15 cellular contexts compared by ENCODE assay signal in the genomic region with DNA sequence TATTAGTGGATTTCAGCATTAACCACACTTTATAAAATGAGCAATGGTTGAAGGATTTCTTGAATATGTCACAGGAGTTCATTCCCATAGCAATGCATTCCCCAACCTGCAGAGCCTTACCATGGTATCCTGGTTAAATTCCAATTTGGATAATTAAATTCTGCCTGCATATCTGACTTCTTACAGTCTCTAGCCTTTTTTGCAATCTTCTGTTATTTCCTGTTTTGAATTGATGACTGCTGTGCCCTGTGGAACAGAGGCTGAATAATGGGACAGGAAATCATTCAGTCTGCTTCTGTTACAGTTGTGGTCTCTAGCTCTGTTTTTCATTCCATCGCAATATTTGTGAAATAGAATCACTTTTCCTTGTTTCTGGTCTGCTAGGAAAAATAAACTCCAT.
A peak's percentile ranks its signal among the peaks of the same experiment; 100 is the strongest.
DNase-seq lines count a peak whose midpoint lies in the region; ATAC-seq and TF ChIP-seq lines count a peak whose summit lies in the region.
"Had no signal": no experiment of that assay in that cellular context is flagged by ENCODE, and none has a peak within 500 bp of the region (broad histone marks: within the 10 kb centered on the region; RNA-seq: fewer than 3 reads in every experiment).

No MANE protein-coding gene starts in this region.

- H3K4me2 ChIP-seq in neuronal stem cell (ENCODE audit: insufficient read depth, low read length, poor library complexity, severe bottlenecking): no peak overlapping the region

- TF ChIP-seq CTCF in right atrium auricular region (IDR thresholded peaks at IDR 0.05): no peak

- no peak overlapping the region for H2BK15ac ChIP-seq in neuronal stem cell (ENCODE audit: low read length)

- H3K4me1 ChIP-seq in neuronal stem cell (ENCODE audit: control insufficient read depth in 2 of 2, insufficient read depth in 1 of 2, low read depth in 1 of 2, low read length in 2 of 2) (no peaks in the 10 kb centered on the region), right atrium auricular region (no peaks in the 10 kb centered on the region)

- H3K4ac ChIP-seq in neuronal stem cell (ENCODE audit: low read length): no peak overlapping the region

- no peak overlapping the region for H3K4me3 ChIP-seq in neuronal stem cell (ENCODE audit: low read length in 2 of 2)
- no peak overlapping the region for H3K4me3 ChIP-seq in right atrium auricular region

- H2AFZ ChIP-seq in neuronal stem cell (ENCODE audit: low read length): peak overlapping the region; percentile 47

- no peak overlapping the region for H3K9ac ChIP-seq in neuronal stem cell (ENCODE audit: low read depth, low read length, poor library complexity)

- H3K14ac ChIP-seq in neuronal stem cell (ENCODE audit: low read length): no peak overlapping the region

- H2BK120ac ChIP-seq in neuronal stem cell (ENCODE audit: low read depth, low read length): no peak overlapping the region

- no peaks in the 10 kb centered on the region for H3K27me3 ChIP-seq in neuronal stem cell (ENCODE audit: control insufficient read depth in 3 of 3, insufficient read depth in 3 of 3, low read depth in 1 of 3, low read length in 3 of 3)
- H3K27me3 ChIP-seq in right atrium auricular region: no peaks in the 10 kb centered on the region

- no peak overlapping the region for H2BK12ac ChIP-seq in neuronal stem cell (ENCODE audit: low read length)

- no peak overlapping the region for H4K91ac ChIP-seq in neuronal stem cell (ENCODE audit: low read depth, low read length, poor library complexity)

- H3K36me3 ChIP-seq in neuronal stem cell (replicated peaks in 1 of 2; ENCODE audit: control insufficient read depth in 2 of 2, insufficient read depth in 2 of 2, low read length in 2 of 2) (no peaks in the 10 kb centered on the region), right atrium auricular region (no peaks in the 10 kb centered on the region)

- H2AK5ac ChIP-seq in neuronal stem cell (ENCODE audit: low read depth, low read length): no peak overlapping the region

- H4K8ac ChIP-seq in neuronal stem cell (ENCODE audit: low read depth, low read length): no peak overlapping the region

- DNase-seq in Daoy (ENCODE audit: low read depth): peak; percentile 59
- DNase-seq in OCI-M1 (lab: John Stamatoyannopoulos, UW): peak; percentile 29
- DNase-seq in dedifferentiated amniotic fluid mesenchymal stem cell (ENCODE audit: extremely low spot score): peak; percentile 78
- no peak for DNase-seq in neuronal stem cell (ENCODE audit: low spot score)
- no peak for DNase-seq in nucleus accumbens (lab: John Stamatoyannopoulos, UW)
- no peak for DNase-seq in right atrium auricular region (ENCODE audit: low spot score)
- no peak for DNase-seq in hepatic stellate cell (ENCODE audit: low spot score)
- no peak for DNase-seq in stimulated activated naive CD8-positive, alpha-beta T cell treated with anti-CD3 and anti-CD28 coated beads, Interleukin-15, Interleukin-2, amounts not matched to agents 100 U/mL and 50 U/mL, for 24 hours
- DNase-seq: activated CD4-positive, alpha-beta T cell treated with anti-CD3 and anti-CD28 coated beads for 1 hour; activated naive CD8-positive, alpha-beta T cell treated with anti-CD3 and anti-CD28 coated beads, Interleukin-2, amount 10 ng/mL, durations not matched to agents 7 days and 5 days; activated T-cell treated with anti-CD3 and anti-CD28 coated beads for 4 hours; GOT3; kidney glomerular epithelial cell; NK-92 treated with Interleukin-12 subunit alpha and Interleukin-12 subunit beta, amount 100 ng/mL, for 24 hours; stimulated activated CD4-positive, alpha-beta T cell treated with anti-CD3 and anti-CD28 coated beads, Interleukin-2, amount 100 ng/mL, for 48 hours had no signal

- no peaks in the 10 kb centered on the region for H3K79me1 ChIP-seq in neuronal stem cell (ENCODE audit: low read depth, low read length)

- WGBS in neuronal stem cell (ENCODE audit: extremely low coverage in 2 of 2, insufficient read length in 2 of 2, insufficient replicate concordance in 1 of 2), 2 donors: no CpG with 5 or more reads among the region's 1 CpG

- H2BK5ac ChIP-seq in neuronal stem cell (ENCODE audit: low read length): no peak overlapping the region

- H3K23ac ChIP-seq in neuronal stem cell (ENCODE audit: low read depth, low read length, poor library complexity): no peak overlapping the region

- no peak overlapping the region for H3K18ac ChIP-seq in neuronal stem cell (ENCODE audit: low read length)

- no peak overlapping the region for H3K27ac ChIP-seq in neuronal stem cell (replicated peaks; ENCODE audit: low read length)
- no peak overlapping the region for H3K27ac ChIP-seq in right atrium auricular region

- H3K9me3 ChIP-seq in neuronal stem cell (replicated peaks in 1 of 2; ENCODE audit: control insufficient read depth in 2 of 2, insufficient read depth in 1 of 2, low read depth in 1 of 2, low read length in 2 of 2): no peaks in the 10 kb centered on the region
- no peaks in the 10 kb centered on the region for H3K9me3 ChIP-seq in right atrium auricular region

- no peak for ATAC-seq in stimulated activated naive CD8-positive, alpha-beta T cell treated with anti-CD3 and anti-CD28 coated beads, Interleukin-15, Interleukin-2, amounts not matched to agents 100 U/mL and 50 U/mL, for 24 hours

Comparison
In these comparisons a context has a peak if more than half of its experiments do, and no peak if none do; other contexts are left out.
1. DNase-seq: peak in Daoy (single experiment), OCI-M1 (single experiment) and dedifferentiated amniotic fluid mesenchymal stem cell (single experiment); none in neuronal stem cell (single experiment), nucleus accumbens (0 of 56), right atrium auricular region (single experiment), hepatic stellate cell (single experiment) and stimulated activated naive CD8-positive, alpha-beta T cell treated with anti-CD3 and anti-CD28 coated beads, Interleukin-15, Interleukin-2, amounts not matched to agents 100 U/mL and 50 U/mL, for 24 hours (single experiment).